1 cellular context compared by ENCODE assay signal in the genomic region with DNA sequence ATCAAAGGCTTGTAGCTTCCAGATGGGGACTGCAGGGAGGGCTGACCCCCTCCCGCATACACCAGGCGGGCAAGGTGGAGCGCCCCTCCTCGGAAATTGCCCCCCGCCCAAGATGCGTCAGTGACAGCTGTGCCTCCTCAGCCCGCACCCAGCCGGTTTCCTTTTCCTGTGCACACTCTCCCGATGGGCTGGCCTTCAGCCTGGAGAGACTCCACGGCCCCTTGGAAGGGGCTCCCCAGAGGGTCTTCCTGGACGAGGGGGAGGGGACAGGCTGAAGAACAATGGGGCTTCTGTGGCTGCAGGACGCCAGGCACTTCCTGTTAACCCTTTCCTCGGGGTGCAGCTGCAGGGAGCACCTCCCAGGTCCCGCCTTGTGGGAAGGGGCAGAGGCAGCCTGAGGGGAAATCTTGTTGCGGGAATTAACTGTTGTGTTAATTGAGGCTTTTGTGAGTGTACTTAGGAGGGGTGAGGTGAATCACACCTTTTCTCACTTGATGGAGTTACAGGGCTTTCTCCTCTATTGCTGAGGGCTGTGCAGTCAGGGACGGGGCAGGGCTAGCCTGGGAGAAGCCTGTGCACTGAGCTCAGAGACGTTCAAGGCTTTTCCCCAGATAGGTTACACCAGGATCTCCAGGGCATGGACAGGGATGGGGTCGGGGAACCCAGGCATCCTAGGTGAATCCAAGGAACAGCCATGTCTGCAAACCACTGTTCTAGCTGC.
TF ChIP-seq lines count a peak whose summit lies in the region.

No MANE protein-coding gene starts in this region.

TF ChIP-seq in HepG2, 621 proteins besides CTCF, POLR2A, EP300 and RAD21 (continued from another document and continues in another):
- TF ChIP-seq, protein P1, sequence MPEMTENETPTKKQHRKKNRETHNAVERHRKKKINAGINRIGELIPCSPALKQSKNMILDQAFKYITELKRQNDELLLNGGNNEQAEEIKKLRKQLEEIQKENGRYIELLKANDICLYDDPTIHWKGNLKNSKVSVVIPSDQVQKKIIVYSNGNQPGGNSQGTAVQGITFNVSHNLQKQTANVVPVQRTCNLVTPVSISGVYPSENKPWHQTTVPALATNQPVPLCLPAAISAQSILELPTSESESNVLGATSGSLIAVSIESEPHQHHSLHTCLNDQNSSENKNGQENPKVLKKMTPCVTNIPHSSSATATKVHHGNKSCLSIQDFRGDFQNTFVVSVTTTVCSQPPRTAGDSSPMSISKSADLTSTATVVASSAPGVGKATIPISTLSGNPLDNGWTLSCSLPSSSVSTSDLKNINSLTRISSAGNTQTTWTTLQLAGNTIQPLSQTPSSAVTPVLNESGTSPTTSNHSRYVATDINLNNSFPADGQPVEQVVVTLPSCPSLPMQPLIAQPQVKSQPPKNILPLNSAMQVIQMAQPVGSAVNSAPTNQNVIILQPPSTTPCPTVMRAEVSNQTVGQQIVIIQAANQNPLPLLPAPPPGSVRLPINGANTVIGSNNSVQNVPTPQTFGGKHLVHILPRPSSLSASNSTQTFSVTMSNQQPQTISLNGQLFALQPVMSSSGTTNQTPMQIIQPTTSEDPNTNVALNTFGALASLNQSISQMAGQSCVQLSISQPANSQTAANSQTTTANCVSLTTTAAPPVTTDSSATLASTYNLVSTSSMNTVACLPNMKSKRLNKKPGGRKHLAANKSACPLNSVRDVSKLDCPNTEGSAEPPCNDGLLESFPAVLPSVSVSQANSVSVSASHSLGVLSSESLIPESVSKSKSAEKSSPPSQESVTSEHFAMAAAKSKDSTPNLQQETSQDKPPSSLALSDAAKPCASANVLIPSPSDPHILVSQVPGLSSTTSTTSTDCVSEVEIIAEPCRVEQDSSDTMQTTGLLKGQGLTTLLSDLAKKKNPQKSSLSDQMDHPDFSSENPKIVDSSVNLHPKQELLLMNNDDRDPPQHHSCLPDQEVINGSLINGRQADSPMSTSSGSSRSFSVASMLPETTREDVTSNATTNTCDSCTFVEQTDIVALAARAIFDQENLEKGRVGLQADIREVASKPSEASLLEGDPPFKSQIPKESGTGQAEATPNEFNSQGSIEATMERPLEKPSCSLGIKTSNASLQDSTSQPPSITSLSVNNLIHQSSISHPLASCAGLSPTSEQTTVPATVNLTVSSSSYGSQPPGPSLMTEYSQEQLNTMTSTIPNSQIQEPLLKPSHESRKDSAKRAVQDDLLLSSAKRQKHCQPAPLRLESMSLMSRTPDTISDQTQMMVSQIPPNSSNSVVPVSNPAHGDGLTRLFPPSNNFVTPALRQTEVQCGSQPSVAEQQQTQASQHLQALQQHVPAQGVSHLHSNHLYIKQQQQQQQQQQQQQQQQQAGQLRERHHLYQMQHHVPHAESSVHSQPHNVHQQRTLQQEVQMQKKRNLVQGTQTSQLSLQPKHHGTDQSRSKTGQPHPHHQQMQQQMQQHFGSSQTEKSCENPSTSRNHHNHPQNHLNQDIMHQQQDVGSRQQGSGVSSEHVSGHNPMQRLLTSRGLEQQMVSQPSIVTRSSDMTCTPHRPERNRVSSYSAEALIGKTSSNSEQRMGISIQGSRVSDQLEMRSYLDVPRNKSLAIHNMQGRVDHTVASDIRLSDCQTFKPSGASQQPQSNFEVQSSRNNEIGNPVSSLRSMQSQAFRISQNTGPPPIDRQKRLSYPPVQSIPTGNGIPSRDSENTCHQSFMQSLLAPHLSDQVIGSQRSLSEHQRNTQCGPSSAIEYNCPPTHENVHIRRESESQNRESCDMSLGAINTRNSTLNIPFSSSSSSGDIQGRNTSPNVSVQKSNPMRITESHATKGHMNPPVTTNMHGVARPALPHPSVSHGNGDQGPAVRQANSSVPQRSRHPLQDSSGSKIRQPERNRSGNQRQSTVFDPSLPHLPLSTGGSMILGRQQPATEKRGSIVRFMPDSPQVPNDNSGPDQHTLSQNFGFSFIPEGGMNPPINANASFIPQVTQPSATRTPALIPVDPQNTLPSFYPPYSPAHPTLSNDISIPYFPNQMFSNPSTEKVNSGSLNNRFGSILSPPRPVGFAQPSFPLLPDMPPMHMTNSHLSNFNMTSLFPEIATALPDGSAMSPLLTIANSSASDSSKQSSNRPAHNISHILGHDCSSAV (CRISPR knock-in tag; IDR thresholded peaks at IDR 0.05; ENCODE audit: borderline replicate concordance), result no peak
- TF ChIP-seq RBFOX2 (IDR thresholded peaks at IDR 0.05; ENCODE audit: low read depth, low read length) (peak; percentile 72), CHCHD3 (CRISPR knock-in tag; IDR thresholded peaks at IDR 0.05) (no peak), ZNF367 (CRISPR knock-in tag; IDR thresholded peaks at IDR 0.05; ENCODE audit: borderline replicate concordance) (no peak), ATF1 (CRISPR knock-in tag; IDR thresholded peaks at IDR 0.05) (0 out of 2 replicates have a peak, but pooled peaks have one; percentile 39), SMARCC2 (IDR thresholded peaks at IDR 0.05) (no peak), FOXM1 (CRISPR knock-in tag; IDR thresholded peaks at IDR 0.05) (no peak), CREM (IDR thresholded peaks at IDR 0.05) (peak; percentile 67), CREM (CRISPR knock-in tag; IDR thresholded peaks at IDR 0.05) (no peak), HNRNPL (IDR thresholded peaks at IDR 0.05; ENCODE audit: low read depth, low read length) (0 out of 2 replicates have a peak, but pooled peaks have one; percentile 14), SCMH1 (CRISPR knock-in tag; IDR thresholded peaks at IDR 0.05; ENCODE audit: borderline replicate concordance) (no peak), MAFK (conservative IDR thresholded peaks at IDR 0.05 in 1 of 2, IDR thresholded peaks at IDR 0.05 in 1 of 2; ENCODE audit: low read length in 2 of 2) (no peak), ZBTB42 (CRISPR knock-in tag; IDR thresholded peaks at IDR 0.05) (no peak; the same call in 1 of the 2 replicates), MAF1 (CRISPR knock-in tag; IDR thresholded peaks at IDR 0.05; ENCODE audit: borderline replicate concordance) (no peak), ZNF878 (CRISPR knock-in tag; IDR thresholded peaks at IDR 0.05) (no peak), NFKB2 (CRISPR knock-in tag; IDR thresholded peaks at IDR 0.05; ENCODE audit: borderline replicate concordance) (peak; percentile 50; the same call in 1 of the 2 replicates), YEATS4 (CRISPR knock-in tag; IDR thresholded peaks at IDR 0.05; ENCODE audit: borderline replicate concordance) (peak; percentile 37; the same call in 1 of the 2 replicates), SRF (IDR thresholded peaks at IDR 0.05; ENCODE audit: low read depth, low read length) (0 out of 2 replicates have a peak, but pooled peaks have one; percentile 46), HCFC1 (IDR thresholded peaks at IDR 0.05; ENCODE audit: low read depth, low read length) (no peak), NFYC (CRISPR knock-in tag; IDR thresholded peaks at IDR 0.05) (no peak), CHD4 (IDR thresholded peaks at IDR 0.05; ENCODE audit: borderline replicate concordance, low read length) (peak; percentile 66; the same call in 1 of the 2 replicates)
- TF ChIP-seq, protein P2, sequence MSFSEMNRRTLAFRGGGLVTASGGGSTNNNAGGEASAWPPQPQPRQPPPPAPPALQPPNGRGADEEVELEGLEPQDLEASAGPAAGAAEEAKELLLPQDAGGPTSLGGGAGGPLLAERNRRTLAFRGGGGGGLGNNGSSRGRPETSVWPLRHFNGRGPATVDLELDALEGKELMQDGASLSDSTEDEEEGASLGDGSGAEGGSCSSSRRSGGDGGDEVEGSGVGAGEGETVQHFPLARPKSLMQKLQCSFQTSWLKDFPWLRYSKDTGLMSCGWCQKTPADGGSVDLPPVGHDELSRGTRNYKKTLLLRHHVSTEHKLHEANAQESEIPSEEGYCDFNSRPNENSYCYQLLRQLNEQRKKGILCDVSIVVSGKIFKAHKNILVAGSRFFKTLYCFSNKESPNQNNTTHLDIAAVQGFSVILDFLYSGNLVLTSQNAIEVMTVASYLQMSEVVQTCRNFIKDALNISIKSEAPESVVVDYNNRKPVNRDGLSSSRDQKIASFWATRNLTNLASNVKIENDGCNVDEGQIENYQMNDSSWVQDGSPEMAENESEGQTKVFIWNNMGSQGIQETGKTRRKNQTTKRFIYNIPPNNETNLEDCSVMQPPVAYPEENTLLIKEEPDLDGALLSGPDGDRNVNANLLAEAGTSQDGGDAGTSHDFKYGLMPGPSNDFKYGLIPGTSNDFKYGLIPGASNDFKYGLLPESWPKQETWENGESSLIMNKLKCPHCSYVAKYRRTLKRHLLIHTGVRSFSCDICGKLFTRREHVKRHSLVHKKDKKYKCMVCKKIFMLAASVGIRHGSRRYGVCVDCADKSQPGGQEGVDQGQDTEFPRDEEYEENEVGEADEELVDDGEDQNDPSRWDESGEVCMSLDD (CRISPR knock-in tag; IDR thresholded peaks at IDR 0.05; ENCODE audit: borderline replicate concordance), result 0 out of 2 replicates have a peak, but pooled peaks have one; percentile 71
- TF ChIP-seq, protein P3, sequence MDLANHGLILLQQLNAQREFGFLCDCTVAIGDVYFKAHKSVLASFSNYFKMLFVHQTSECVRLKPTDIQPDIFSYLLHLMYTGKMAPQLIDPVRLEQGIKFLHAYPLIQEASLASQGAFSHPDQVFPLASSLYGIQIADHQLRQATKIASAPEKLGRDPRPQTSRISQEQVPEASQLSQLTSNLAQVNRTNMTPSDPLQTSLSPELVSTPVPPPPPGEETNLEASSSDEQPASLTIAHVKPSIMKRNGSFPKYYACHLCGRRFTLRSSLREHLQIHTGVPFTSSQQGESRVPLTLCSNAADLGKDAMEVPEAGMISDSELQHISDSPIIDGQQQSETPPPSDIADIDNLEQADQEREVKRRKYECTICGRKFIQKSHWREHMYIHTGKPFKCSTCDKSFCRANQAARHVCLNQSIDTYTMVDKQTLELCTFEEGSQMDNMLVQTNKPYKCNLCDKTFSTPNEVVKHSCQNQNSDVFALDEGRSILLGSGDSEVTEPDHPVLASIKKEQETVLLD (CRISPR knock-in tag; IDR thresholded peaks at IDR 0.05; ENCODE audit: low read depth), result 0 out of 2 replicates have a peak, but pooled peaks have one; percentile 24
- TF ChIP-seq, protein P4, sequence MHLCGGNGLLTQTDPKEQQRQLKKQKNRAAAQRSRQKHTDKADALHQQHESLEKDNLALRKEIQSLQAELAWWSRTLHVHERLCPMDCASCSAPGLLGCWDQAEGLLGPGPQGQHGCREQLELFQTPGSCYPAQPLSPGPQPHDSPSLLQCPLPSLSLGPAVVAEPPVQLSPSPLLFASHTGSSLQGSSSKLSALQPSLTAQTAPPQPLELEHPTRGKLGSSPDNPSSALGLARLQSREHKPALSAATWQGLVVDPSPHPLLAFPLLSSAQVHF (CRISPR knock-in tag; IDR thresholded peaks at IDR 0.05), result peak; percentile 74; the same call in 1 of the 2 replicates
- TF ChIP-seq, protein P5, sequence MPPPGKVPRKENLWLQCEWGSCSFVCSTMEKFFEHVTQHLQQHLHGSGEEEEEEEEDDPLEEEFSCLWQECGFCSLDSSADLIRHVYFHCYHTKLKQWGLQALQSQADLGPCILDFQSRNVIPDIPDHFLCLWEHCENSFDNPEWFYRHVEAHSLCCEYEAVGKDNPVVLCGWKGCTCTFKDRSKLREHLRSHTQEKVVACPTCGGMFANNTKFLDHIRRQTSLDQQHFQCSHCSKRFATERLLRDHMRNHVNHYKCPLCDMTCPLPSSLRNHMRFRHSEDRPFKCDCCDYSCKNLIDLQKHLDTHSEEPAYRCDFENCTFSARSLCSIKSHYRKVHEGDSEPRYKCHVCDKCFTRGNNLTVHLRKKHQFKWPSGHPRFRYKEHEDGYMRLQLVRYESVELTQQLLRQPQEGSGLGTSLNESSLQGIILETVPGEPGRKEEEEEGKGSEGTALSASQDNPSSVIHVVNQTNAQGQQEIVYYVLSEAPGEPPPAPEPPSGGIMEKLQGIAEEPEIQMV (CRISPR knock-in tag; IDR thresholded peaks at IDR 0.05; ENCODE audit: low read depth), result no peak
- TF ChIP-seq, protein P6, sequence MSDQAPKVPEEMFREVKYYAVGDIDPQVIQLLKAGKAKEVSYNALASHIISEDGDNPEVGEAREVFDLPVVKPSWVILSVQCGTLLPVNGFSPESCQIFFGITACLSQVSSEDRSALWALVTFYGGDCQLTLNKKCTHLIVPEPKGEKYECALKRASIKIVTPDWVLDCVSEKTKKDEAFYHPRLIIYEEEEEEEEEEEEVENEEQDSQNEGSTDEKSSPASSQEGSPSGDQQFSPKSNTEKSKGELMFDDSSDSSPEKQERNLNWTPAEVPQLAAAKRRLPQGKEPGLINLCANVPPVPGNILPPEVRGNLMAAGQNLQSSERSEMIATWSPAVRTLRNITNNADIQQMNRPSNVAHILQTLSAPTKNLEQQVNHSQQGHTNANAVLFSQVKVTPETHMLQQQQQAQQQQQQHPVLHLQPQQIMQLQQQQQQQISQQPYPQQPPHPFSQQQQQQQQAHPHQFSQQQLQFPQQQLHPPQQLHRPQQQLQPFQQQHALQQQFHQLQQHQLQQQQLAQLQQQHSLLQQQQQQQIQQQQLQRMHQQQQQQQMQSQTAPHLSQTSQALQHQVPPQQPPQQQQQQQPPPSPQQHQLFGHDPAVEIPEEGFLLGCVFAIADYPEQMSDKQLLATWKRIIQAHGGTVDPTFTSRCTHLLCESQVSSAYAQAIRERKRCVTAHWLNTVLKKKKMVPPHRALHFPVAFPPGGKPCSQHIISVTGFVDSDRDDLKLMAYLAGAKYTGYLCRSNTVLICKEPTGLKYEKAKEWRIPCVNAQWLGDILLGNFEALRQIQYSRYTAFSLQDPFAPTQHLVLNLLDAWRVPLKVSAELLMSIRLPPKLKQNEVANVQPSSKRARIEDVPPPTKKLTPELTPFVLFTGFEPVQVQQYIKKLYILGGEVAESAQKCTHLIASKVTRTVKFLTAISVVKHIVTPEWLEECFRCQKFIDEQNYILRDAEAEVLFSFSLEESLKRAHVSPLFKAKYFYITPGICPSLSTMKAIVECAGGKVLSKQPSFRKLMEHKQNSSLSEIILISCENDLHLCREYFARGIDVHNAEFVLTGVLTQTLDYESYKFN (CRISPR knock-in tag; conservative IDR thresholded peaks at IDR 0.05), result peak; percentile 92
- TF ChIP-seq, protein P7, sequence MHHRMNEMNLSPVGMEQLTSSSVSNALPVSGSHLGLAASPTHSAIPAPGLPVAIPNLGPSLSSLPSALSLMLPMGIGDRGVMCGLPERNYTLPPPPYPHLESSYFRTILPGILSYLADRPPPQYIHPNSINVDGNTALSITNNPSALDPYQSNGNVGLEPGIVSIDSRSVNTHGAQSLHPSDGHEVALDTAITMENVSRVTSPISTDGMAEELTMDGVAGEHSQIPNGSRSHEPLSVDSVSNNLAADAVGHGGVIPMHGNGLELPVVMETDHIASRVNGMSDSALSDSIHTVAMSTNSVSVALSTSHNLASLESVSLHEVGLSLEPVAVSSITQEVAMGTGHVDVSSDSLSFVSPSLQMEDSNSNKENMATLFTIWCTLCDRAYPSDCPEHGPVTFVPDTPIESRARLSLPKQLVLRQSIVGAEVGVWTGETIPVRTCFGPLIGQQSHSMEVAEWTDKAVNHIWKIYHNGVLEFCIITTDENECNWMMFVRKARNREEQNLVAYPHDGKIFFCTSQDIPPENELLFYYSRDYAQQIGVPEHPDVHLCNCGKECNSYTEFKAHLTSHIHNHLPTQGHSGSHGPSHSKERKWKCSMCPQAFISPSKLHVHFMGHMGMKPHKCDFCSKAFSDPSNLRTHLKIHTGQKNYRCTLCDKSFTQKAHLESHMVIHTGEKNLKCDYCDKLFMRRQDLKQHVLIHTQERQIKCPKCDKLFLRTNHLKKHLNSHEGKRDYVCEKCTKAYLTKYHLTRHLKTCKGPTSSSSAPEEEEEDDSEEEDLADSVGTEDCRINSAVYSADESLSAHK (CRISPR knock-in tag; IDR thresholded peaks at IDR 0.05; ENCODE audit: borderline replicate concordance), result no peak
- TF ChIP-seq, protein P8, sequence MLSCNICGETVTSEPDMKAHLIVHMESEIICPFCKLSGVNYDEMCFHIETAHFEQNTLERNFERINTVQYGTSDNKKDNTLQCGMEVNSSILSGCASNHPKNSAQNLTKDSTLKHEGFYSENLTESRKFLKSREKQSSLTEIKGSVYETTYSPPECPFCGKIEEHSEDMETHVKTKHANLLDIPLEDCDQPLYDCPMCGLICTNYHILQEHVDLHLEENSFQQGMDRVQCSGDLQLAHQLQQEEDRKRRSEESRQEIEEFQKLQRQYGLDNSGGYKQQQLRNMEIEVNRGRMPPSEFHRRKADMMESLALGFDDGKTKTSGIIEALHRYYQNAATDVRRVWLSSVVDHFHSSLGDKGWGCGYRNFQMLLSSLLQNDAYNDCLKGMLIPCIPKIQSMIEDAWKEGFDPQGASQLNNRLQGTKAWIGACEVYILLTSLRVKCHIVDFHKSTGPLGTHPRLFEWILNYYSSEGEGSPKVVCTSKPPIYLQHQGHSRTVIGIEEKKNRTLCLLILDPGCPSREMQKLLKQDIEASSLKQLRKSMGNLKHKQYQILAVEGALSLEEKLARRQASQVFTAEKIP (CRISPR knock-in tag; IDR thresholded peaks at IDR 0.05; ENCODE audit: borderline replicate concordance), result no peak
